In the genomic region with DNA sequence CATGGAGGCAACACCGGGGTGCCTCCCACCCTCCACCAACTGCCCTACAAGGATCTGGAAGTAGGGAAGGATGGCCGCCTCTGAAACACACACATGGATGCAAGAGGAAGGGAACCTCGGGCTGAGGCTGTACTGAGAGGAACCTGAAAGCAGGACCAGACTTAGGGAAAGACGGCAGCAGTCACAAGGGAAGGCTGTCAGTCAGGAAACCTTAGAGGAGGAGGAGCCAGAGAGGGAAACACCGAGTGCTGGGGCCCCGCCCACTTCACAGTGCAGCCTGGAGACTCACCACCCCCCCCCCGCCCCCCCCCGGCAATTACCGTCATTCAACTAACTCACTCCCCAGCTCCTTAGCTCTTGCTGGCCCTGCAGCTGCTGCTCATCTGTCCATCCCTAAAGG, we compare ENCODE assay signal across 10 cellular contexts. TPM values are rescaled to one million over a fixed set of nuclear protein-coding genes. Genes with fewer than 3 reads are reported as not detected.
DNase-seq lines count a peak whose midpoint lies in the region; ATAC-seq and TF ChIP-seq lines count a peak whose summit lies in the region.
"Had no signal": no experiment of that assay in that cellular context is flagged by ENCODE, and none has a peak within 500 bp of the region (broad histone marks: within the 10 kb centered on the region; RNA-seq: fewer than 3 reads in every experiment).

No MANE protein-coding gene starts in this region.

- ATAC-seq in GM19351 (IDR thresholded peaks at IDR 0.05; ENCODE audit: unreplicated experiment) = no peak

- BruUV-seq in Caco-2 (replicated peaks; lab: Mats Ljungman, UMichigan) = no TSS peak

- H3K27ac ChIP-seq in RWPE1 = peak overlapping the region; percentile 96
- peak overlapping the region; percentile 41 to 95 for H3K27ac ChIP-seq in coronary artery
- peak overlapping the region; percentile 93 for H3K27ac ChIP-seq in neutrophil

- H3K4me1 Mint-ChIP-seq in Caco-2 (ENCODE audit: low read depth, unreplicated experiment) = peaks cover 24% of the 10 kb centered on the region

- peak overlapping the region; percentile 94 for H3K27ac Mint-ChIP-seq in Caco-2 (ENCODE audit: unreplicated experiment)

- peaks cover 12% of the 10 kb centered on the region; the same call in 1 of the 2 replicates for H3K4me1 ChIP-seq in Caco-2
- H3K4me1 ChIP-seq in neutrophil (ENCODE audit: control insufficient read depth in 1 of 2, insufficient read depth in 1 of 2, low read depth in 1 of 2, low read length in 1 of 2) = peaks cover 64 to 84% of the 10 kb centered on the region in 2 experiments

- DNase-seq in Caco-2 = no peak
- DNase-seq in RWPE1 (ENCODE audit: low spot score) = peak; percentile 9
- DNase-seq in coronary artery (ENCODE audit: low spot score) = no peak
- no peak for DNase-seq in pons (ENCODE audit: low spot score)
- DNase-seq in effector CD4-positive, alpha-beta T cell = no peak
- DNase-seq in NCI-H226 = no peak

- H3K36me3 ChIP-seq in Caco-2 (ENCODE audit: control insufficient read depth, insufficient read depth, low read length) (peaks cover 5% of the 10 kb centered on the region), neutrophil (peaks cover 53% of the 10 kb centered on the region)

- H3K9me3 Mint-ChIP-seq in Caco-2 (ENCODE audit: unreplicated experiment) = peaks cover 11% of the 10 kb centered on the region

- intact Hi-C loops in Caco-2 (cut with micrococcal nuclease; ENCODE audit: unreplicated experiment) = no loop called here

- no peaks in the 10 kb centered on the region for H3K27me3 Mint-ChIP-seq in Caco-2 (ENCODE audit: insufficient read depth, unreplicated experiment)

- no peaks in the 10 kb centered on the region for H3K27me3 ChIP-seq in Caco-2 (replicated peaks; ENCODE audit: control insufficient read depth, insufficient read depth, low read length)
- H3K27me3 ChIP-seq in neutrophil = no peaks in the 10 kb centered on the region

- peaks cover 78% of the 10 kb centered on the region for H3K36me3 Mint-ChIP-seq in Caco-2 (ENCODE audit: insufficient read depth, unreplicated experiment)

- POLR2A ChIA-PET in Caco-2 (lab: Charles Lee) = no interaction called here
- POLR2A ChIA-PET in RWPE1 (lab: Yijun Ruan, JAX; ENCODE audit: low non-redundant PET) = no interaction called here

- no peak overlapping the region for H3K4me3 Mint-ChIP-seq in Caco-2 (ENCODE audit: unreplicated experiment)

- no peaks in the 10 kb centered on the region for H3K9me3 ChIP-seq in Caco-2
- no peaks in the 10 kb centered on the region for H3K9me3 ChIP-seq in neutrophil
- H3K9me3 ChIP-seq: HAP-1 had no signal

- CTCF ChIA-PET in Caco-2 (lab: Charles Lee) = no interaction called here
- CTCF ChIA-PET in RWPE1 (lab: Yijun Ruan, JAX) = no interaction called here

- H3K4me3 ChIP-seq in Caco-2 (ENCODE audit: low read depth, low read length) (no peak overlapping the region), coronary artery (peak overlapping the region; percentile 86), neutrophil (ENCODE audit: low read depth in 1 of 2, low read length in 1 of 2) (peak overlapping the region; percentile 77 to 86)
- H3K4me3 ChIP-seq: HAP-1, smooth muscle cell had no signal

- TF ChIP-seq CTCF in Caco-2 (IDR thresholded peaks at IDR 0.05; ENCODE audit: insufficient read depth in 1 of 2, low read depth in 1 of 2, low read length in 1 of 2, severe bottlenecking in 1 of 2, unreplicated experiment in 1 of 2) (no peak), RWPE1 (conservative IDR thresholded peaks at IDR 0.05; ENCODE audit: low read depth) (no peak), coronary artery (IDR thresholded peaks at IDR 0.05) (no peak), neutrophil (IDR thresholded peaks at IDR 0.05) (peak; percentile 9)

RNA-seq across cellular contexts. Expression of a gene that starts 2.5 kb away (rescaled TPM):
- total RNA-seq in Caco-2 (2022) = 60.9 and 62.6 TPM in 2 replicates

RNA-seq across cellular contexts. Expression of a gene that starts 20.1 kb away (rescaled TPM):
- 3.8 and 6.1 TPM in 2 replicates for total RNA-seq in Caco-2 (2022)
- total RNA-seq: smooth muscle cell had no signal

RNA-seq across cellular contexts. Expression of a gene that starts 43.3 kb away (rescaled TPM):
- total RNA-seq in Caco-2 (2022) = 11.5 and 12.6 TPM in 2 replicates
